1 cellular context compared by ENCODE assay signal in genomic region chr6:82877213-82878195, GRCh38.
A peak's percentile ranks its signal among the peaks of the same experiment; 100 is the strongest.
TF ChIP-seq lines count a peak whose summit lies in the region.

No MANE protein-coding gene starts in this region.

TF ChIP-seq in HEK293, 187 proteins besides CTCF, POLR2A, EP300 and RAD21 (continued from another document):
- TF ChIP-seq, protein P1, sequence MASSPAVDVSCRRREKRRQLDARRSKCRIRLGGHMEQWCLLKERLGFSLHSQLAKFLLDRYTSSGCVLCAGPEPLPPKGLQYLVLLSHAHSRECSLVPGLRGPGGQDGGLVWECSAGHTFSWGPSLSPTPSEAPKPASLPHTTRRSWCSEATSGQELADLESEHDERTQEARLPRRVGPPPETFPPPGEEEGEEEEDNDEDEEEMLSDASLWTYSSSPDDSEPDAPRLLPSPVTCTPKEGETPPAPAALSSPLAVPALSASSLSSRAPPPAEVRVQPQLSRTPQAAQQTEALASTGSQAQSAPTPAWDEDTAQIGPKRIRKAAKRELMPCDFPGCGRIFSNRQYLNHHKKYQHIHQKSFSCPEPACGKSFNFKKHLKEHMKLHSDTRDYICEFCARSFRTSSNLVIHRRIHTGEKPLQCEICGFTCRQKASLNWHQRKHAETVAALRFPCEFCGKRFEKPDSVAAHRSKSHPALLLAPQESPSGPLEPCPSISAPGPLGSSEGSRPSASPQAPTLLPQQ (tag by site-specific recombination; IDR thresholded peaks at IDR 0.05): peak; percentile 79
- TF ChIP-seq OSR2 (tag by site-specific recombination; IDR thresholded peaks at IDR 0.05) (peak; percentile 94), ZNF239 (tag by site-specific recombination; IDR thresholded peaks at IDR 0.05) (0 out of 2 replicates have a peak, but pooled peaks have one; percentile 32), ZBTB48 (tag by site-specific recombination; IDR thresholded peaks at IDR 0.05) (peak; percentile 89), PRDM6 (tag by site-specific recombination; IDR thresholded peaks at IDR 0.05) (peak; percentile 97), PRDM4 (tag by site-specific recombination; IDR thresholded peaks at IDR 0.05) (peak; percentile 91), ZBTB8A (tag by site-specific recombination; IDR thresholded peaks at IDR 0.05) (peak; percentile 56), ZNF148 (tag by site-specific recombination; IDR thresholded peaks at IDR 0.05; ENCODE audit: borderline replicate concordance) (no peak), IKZF3 (tag by site-specific recombination; IDR thresholded peaks at IDR 0.05) (peak; percentile 67), ZNF843 (tag by site-specific recombination; IDR thresholded peaks at IDR 0.05) (peak; percentile 99), SCRT1 (tag by site-specific recombination; IDR thresholded peaks at IDR 0.05; ENCODE audit: borderline replicate concordance) (peak; percentile 83), ZNF510 (tag by site-specific recombination; IDR thresholded peaks at IDR 0.05; ENCODE audit: insufficient replicate concordance) (peak; percentile 27), ZBTB10 (tag by site-specific recombination; IDR thresholded peaks at IDR 0.05) (no peak), OVOL3 (tag by site-specific recombination; IDR thresholded peaks at IDR 0.05) (peak; percentile 92), ZNF350 (tag by site-specific recombination; IDR thresholded peaks at IDR 0.05) (0 out of 2 replicates have a peak, but pooled peaks have one; percentile 12), YY1 (tag by site-specific recombination; IDR thresholded peaks at IDR 0.05) (no peak)
- TF ChIP-seq, protein P2, sequence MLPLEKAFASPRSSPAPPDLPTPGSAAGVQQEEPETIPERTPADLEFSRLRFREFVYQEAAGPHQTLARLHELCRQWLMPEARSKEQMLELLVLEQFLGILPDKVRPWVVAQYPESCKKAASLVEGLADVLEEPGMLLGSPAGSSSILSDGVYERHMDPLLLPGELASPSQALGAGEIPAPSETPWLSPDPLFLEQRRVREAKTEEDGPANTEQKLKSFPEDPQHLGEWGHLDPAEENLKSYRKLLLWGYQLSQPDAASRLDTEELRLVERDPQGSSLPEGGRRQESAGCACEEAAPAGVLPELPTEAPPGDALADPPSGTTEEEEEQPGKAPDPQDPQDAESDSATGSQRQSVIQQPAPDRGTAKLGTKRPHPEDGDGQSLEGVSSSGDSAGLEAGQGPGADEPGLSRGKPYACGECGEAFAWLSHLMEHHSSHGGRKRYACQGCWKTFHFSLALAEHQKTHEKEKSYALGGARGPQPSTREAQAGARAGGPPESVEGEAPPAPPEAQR (tag by site-specific recombination; IDR thresholded peaks at IDR 0.05): no peak
- TF ChIP-seq, protein P3, sequence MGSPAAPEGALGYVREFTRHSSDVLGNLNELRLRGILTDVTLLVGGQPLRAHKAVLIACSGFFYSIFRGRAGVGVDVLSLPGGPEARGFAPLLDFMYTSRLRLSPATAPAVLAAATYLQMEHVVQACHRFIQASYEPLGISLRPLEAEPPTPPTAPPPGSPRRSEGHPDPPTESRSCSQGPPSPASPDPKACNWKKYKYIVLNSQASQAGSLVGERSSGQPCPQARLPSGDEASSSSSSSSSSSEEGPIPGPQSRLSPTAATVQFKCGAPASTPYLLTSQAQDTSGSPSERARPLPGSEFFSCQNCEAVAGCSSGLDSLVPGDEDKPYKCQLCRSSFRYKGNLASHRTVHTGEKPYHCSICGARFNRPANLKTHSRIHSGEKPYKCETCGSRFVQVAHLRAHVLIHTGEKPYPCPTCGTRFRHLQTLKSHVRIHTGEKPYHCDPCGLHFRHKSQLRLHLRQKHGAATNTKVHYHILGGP (tag by site-specific recombination; IDR thresholded peaks at IDR 0.05): peak; percentile 79
